18 cellular contexts compared by ENCODE assay signal in the genomic region with DNA sequence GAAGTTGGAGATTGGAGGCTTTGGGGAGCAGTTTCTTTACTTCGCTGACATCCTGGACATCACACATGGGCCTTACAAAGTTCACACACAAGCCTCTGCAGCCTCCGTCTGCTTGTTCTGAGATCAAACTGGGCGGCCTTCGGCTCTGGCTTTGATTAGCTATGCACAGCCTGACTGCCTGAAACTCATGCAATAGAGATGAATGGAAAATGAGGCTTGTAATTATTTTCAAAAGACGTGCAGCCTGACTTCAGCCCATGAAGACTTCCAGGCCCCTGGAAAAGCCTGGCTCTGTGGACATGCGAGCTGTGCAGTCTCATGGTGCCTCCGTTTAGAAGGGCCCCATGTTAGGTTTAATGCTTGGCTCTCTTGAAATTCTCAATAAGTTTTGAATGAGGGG.
"Had no signal": no experiment of that assay in that cellular context is flagged by ENCODE, and none has a peak within 500 bp of the region (broad histone marks: within the 10 kb centered on the region; RNA-seq: fewer than 3 reads in every experiment).

No MANE protein-coding gene starts in this region.

- H3K9me3 Mint-ChIP-seq: dendritic cell treated with granulocyte-macrophage colony-stimulating factor and Interleukin-4, amounts not matched to agents 40 ng/mL and 50 ng/mL, for 4 days; effector memory CD8-positive, alpha-beta T cell; immature natural killer cell had no signal

- H3K4me1 Mint-ChIP-seq: immature natural killer cell; naive thymus-derived CD4-positive, alpha-beta T cell had no signal

- DNase-seq: cortex of kidney; effector CD8-positive, alpha-beta T cell; effector memory CD8-positive, alpha-beta T cell; foreskin keratinocyte; heart left ventricle; hypothalamus; immature natural killer cell; left cardiac atrium; left lung; left ventricle myocardium superior; lower lobe of right lung; mesenchymal stem cell; midbrain; naive thymus-derived CD4-positive, alpha-beta T cell had no signal

- H3K9me3 ChIP-seq: esophagus muscularis mucosa, gastroesophageal sphincter, heart left ventricle, left lung, lower lobe of right lung had no signal

- H3K36me3 ChIP-seq: esophagus muscularis mucosa, gastroesophageal sphincter, heart left ventricle, left lung, lower lobe of right lung had no signal

- H3K4me3 ChIP-seq: esophagus muscularis mucosa, gastroesophageal sphincter, heart left ventricle, hepatocyte, left lung, lower lobe of right lung had no signal

- H3K79me2 ChIP-seq: hepatocyte had no signal

- H3K27me3 ChIP-seq: esophagus muscularis mucosa, gastroesophageal sphincter, heart left ventricle, hepatocyte, left lung had no signal

- ATAC-seq: effector memory CD8-positive, alpha-beta T cell; foreskin keratinocyte; gastroesophageal sphincter; heart left ventricle; left cardiac atrium; left lung; left ventricle myocardium superior; lower lobe of right lung; naive thymus-derived CD4-positive, alpha-beta T cell had no signal

- H3K4me1 ChIP-seq: esophagus muscularis mucosa, foreskin keratinocyte, gastroesophageal sphincter, heart left ventricle, left lung, lower lobe of right lung had no signal

- H3K4me2 ChIP-seq: hepatocyte had no signal

- H3K36me3 Mint-ChIP-seq: immature natural killer cell; naive thymus-derived CD4-positive, alpha-beta T cell had no signal

- H3K27ac Mint-ChIP-seq: dendritic cell treated with granulocyte-macrophage colony-stimulating factor and Interleukin-4, amounts not matched to agents 40 ng/mL and 50 ng/mL, for 4 days; effector memory CD8-positive, alpha-beta T cell; immature natural killer cell; naive thymus-derived CD4-positive, alpha-beta T cell had no signal

- H3K4me3 Mint-ChIP-seq: dendritic cell treated with granulocyte-macrophage colony-stimulating factor and Interleukin-4, amounts not matched to agents 40 ng/mL and 50 ng/mL, for 4 days; effector memory CD8-positive, alpha-beta T cell; immature natural killer cell; naive thymus-derived CD4-positive, alpha-beta T cell had no signal

- H3K27ac ChIP-seq: esophagus muscularis mucosa, foreskin keratinocyte, gastroesophageal sphincter, heart left ventricle, hepatocyte, left lung, lower lobe of right lung had no signal
